ENCODE assay signal across 8 cellular contexts in genomic region chr16:29820271-29820701, GRCh38. TPM values are rescaled to one million over a fixed set of nuclear protein-coding genes. Genes with fewer than 3 reads are reported as not detected.
A peak's percentile ranks its signal among the peaks of the same experiment; 100 is the strongest.
DNase-seq lines count a peak whose midpoint lies in the region; ATAC-seq and TF ChIP-seq lines count a peak whose summit lies in the region.

TSS of gene MVP (plus strand) at chr16:29820462. CDS start at chr16:29830550, 10,088 bp downstream.

- H3K4me3 ChIP-seq in muscle layer of duodenum (ENCODE audit: low read depth in 1 of 2, low read length in 2 of 2) = peak within 1 kb of the TSS; percentile 74 to 96

- peaks cover 69% of the 10 kb centered on the region for H3K4me1 Mint-ChIP-seq in activated CD8-positive, alpha-beta T cell treated with anti-CD3 and anti-CD28 coated beads for 36 hours (ENCODE audit: low read depth)
- peaks cover 40% of the 10 kb centered on the region for H3K4me1 Mint-ChIP-seq in type B pancreatic cell (ENCODE audit: unreplicated experiment)

- H3K27me3 Mint-ChIP-seq in activated CD8-positive, alpha-beta T cell treated with anti-CD3 and anti-CD28 coated beads for 36 hours = no peaks in the 10 kb centered on the region
- peaks cover 4% of the 10 kb centered on the region for H3K27me3 Mint-ChIP-seq in type B pancreatic cell

- H3K27ac ChIP-seq in epithelial cell of prostate (peak within 1 kb of the TSS; percentile 96), muscle layer of duodenum (ENCODE audit: low read length) (peak within 1 kb of the TSS; percentile 99)

- no peaks in the 10 kb centered on the region for H3K9me3 Mint-ChIP-seq in activated CD8-positive, alpha-beta T cell treated with anti-CD3 and anti-CD28 coated beads for 36 hours
- H3K9me3 Mint-ChIP-seq in type B pancreatic cell = no peaks in the 10 kb centered on the region

- CTCF ChIA-PET in activated CD8-positive, alpha-beta T cell treated with anti-CD3 and anti-CD28 coated beads for 36 hours (lab: Charles Lee) = interaction anchor here (0.7 to 8.1 kb wide), 9 partner anchors 9 to 235 kb away, joined by 3 to 95 read pairs (median 4); partner anchors contain the start of gene KIF22

- H3K9me3 ChIP-seq in muscle layer of duodenum (ENCODE audit: control insufficient read depth in 1 of 2, low read length in 2 of 2) = no peaks in the 10 kb centered on the region

- peak; percentile 16 for DNase-seq in NCI-H1105 treated with DMSO at 0.1 percent for 48 hours (lab: John Stamatoyannopoulos, UW)
- no peak for DNase-seq in NCI-H1105 (lab: John Stamatoyannopoulos, UW)
- DNase-seq in NCI-H2171 treated with DMSO at 0.1 percent for 48 hours (lab: John Stamatoyannopoulos, UW) = peak; percentile 87
- DNase-seq in activated CD8-positive, alpha-beta T cell treated with anti-CD3 and anti-CD28 coated beads for 36 hours = peak; percentile 66
- DNase-seq in epithelial cell of prostate (ENCODE audit: low read depth, low spot score) = no peak
- no peak for DNase-seq in type B pancreatic cell (ENCODE audit: extremely low spot score, unreplicated experiment)

- no peak for ATAC-seq in activated CD8-positive, alpha-beta T cell treated with anti-CD3 and anti-CD28 coated beads for 36 hours
- no peak for ATAC-seq in HG03280 (IDR thresholded peaks at IDR 0.05; ENCODE audit: unreplicated experiment)

- intact Hi-C loops in activated CD8-positive, alpha-beta T cell treated with anti-CD3 and anti-CD28 coated beads for 36 hours (cut with micrococcal nuclease) = no loop called here

- peak within 1 kb of the TSS; percentile 79 for H3K4me3 Mint-ChIP-seq in activated CD8-positive, alpha-beta T cell treated with anti-CD3 and anti-CD28 coated beads for 36 hours
- H3K4me3 Mint-ChIP-seq in type B pancreatic cell = peak within 1 kb of the TSS; percentile 88

- TF ChIP-seq CTCF in activated CD8-positive, alpha-beta T cell treated with anti-CD3 and anti-CD28 coated beads for 36 hours (IDR thresholded peaks at IDR 0.05) = no peak
- TF ChIP-seq CTCF in type B pancreatic cell (conservative IDR thresholded peaks at IDR 0.05) = no peak

- H3K36me3 Mint-ChIP-seq in activated CD8-positive, alpha-beta T cell treated with anti-CD3 and anti-CD28 coated beads for 36 hours (ENCODE audit: low read depth) = peaks cover 30% of the 10 kb centered on the region
- peaks cover 8% of the 10 kb centered on the region for H3K36me3 Mint-ChIP-seq in type B pancreatic cell

- peaks cover 4 to 12% of the 10 kb centered on the region in 2 donors for H3K36me3 ChIP-seq in muscle layer of duodenum (ENCODE audit: control insufficient read depth in 1 of 2, insufficient read depth in 2 of 2, low read length in 2 of 2)

- no peaks in the 10 kb centered on the region for H3K27me3 ChIP-seq in muscle layer of duodenum (ENCODE audit: low read depth, low read length)

- POLR2A ChIA-PET in activated CD8-positive, alpha-beta T cell treated with anti-CD3 and anti-CD28 coated beads for 36 hours (lab: Charles Lee) = interaction anchor here (0.7 to 13.9 kb wide), 8 partner anchors 10 to 120 kb away, joined by 3 to 167 read pairs (median 5); partner anchors contain the start of genes KCTD13, KIF22, MAZ and PRRT2

- H3K4me1 ChIP-seq in muscle layer of duodenum (ENCODE audit: control insufficient read depth in 1 of 2, insufficient read depth in 2 of 2, low read length in 2 of 2) = peaks cover 20 to 63% of the 10 kb centered on the region in 2 donors

- peak within 1 kb of the TSS; percentile 89 for H3K27ac Mint-ChIP-seq in activated CD8-positive, alpha-beta T cell treated with anti-CD3 and anti-CD28 coated beads for 36 hours
- peak within 1 kb of the TSS; percentile 86 for H3K27ac Mint-ChIP-seq in type B pancreatic cell

RNA-seq across cellular contexts. Expression of gene MVP, which starts in this region (rescaled TPM):
- total RNA-seq in activated CD8-positive, alpha-beta T cell treated with anti-CD3 and anti-CD28 coated beads for 36 hours = 10 to 100 TPM; 32.5 to 33.2 TPM
- total RNA-seq in type B pancreatic cell (ENCODE audit: low replicate concordance) = 27.4 and 46.3 TPM in 2 replicates

Comparison
In these comparisons a context has a peak if more than half of its experiments do, and no peak if none do; other contexts are left out.
1. DNase-seq: peak in NCI-H1105 treated with DMSO at 0.1 percent for 48 hours (single experiment), NCI-H2171 treated with DMSO at 0.1 percent for 48 hours (single experiment) and activated CD8-positive, alpha-beta T cell treated with anti-CD3 and anti-CD28 coated beads for 36 hours (single experiment); none in NCI-H1105 (single experiment), epithelial cell of prostate (single experiment) and type B pancreatic cell (single experiment).